ENCODE assay signal across 30 cellular contexts in the genomic region with DNA sequence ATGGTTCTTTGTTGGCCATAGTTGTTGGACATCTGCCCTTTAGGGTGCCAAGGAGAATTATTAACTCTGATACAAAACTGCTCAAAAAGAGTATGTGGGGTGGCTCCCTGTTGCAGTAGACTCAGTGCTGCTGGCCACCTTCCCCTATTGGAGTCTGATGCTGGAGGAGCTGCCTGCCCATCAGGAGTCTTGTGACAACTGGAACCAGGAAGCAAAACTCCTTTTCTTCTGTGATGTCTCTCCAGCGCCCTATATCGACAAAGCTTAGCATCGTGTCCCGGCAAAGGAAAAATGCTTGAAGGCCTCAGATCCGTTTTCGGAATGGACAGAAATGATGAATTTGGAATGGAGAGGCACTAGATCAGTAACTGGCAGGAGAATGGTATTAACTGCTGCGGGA. TPM values are rescaled to one million over a fixed set of nuclear protein-coding genes. Genes with fewer than 3 reads are reported as not detected.
A peak's percentile ranks its signal among the peaks of the same experiment; 100 is the strongest.
DNase-seq lines count a peak whose midpoint lies in the region; ATAC-seq and TF ChIP-seq lines count a peak whose summit lies in the region.
"Had no signal": no experiment of that assay in that cellular context is flagged by ENCODE, and none has a peak within 500 bp of the region (broad histone marks: within the 10 kb centered on the region; RNA-seq: fewer than 3 reads in every experiment).

No MANE protein-coding gene starts in this region.

- H3K27me3 Mint-ChIP-seq in natural killer cell (ENCODE audit: low read depth in 2 of 2) (no peaks in the 10 kb centered on the region), type B pancreatic cell (no peaks in the 10 kb centered on the region)
- no peaks in the 10 kb centered on the region for H3K27me3 Mint-ChIP-seq in natural killer cell treated with Interleukin-12 subunit alpha and Interleukin-12 subunit beta and Interleukin-15 and Interleukin-18, amount 100 ng/mL, for 72 hours
- H3K27me3 Mint-ChIP-seq: CD8-positive, alpha-beta memory T cell; dendritic cell treated with granulocyte-macrophage colony-stimulating factor and Interleukin-4, amounts not matched to agents 40 ng/mL and 50 ng/mL, for 4 days had no signal

- H3K36me3 Mint-ChIP-seq in natural killer cell (no peaks in the 10 kb centered on the region), type B pancreatic cell (peaks cover 30% of the 10 kb centered on the region)
- peaks cover 6% of the 10 kb centered on the region for H3K36me3 Mint-ChIP-seq in natural killer cell treated with Interleukin-12 subunit alpha and Interleukin-12 subunit beta and Interleukin-15 and Interleukin-18, amount 100 ng/mL, for 72 hours

- H3K27ac ChIP-seq in neutrophil, result peak overlapping the region; percentile 5
- H3K27ac ChIP-seq: body of pancreas, esophagus muscularis mucosa, psoas muscle, sigmoid colon, SJCRH30 had no signal

- H3K36me3 ChIP-seq in neutrophil, result peaks cover 16% of the 10 kb centered on the region
- H3K36me3 ChIP-seq: sigmoid colon had no signal

- DNase-seq in natural killer cell (no peak), foreskin melanocyte (peak; percentile 60), type B pancreatic cell (ENCODE audit: extremely low spot score, unreplicated experiment) (no peak), AML-193 (lab: John Stamatoyannopoulos, UW) (no peak), amniotic stem cell (lab: John Stamatoyannopoulos, UW) (no peak)
- DNase-seq in natural killer cell treated with Interleukin-12 subunit alpha and Interleukin-12 subunit beta and Interleukin-15 and Interleukin-18, amount 100 ng/mL, for 72 hours (ENCODE audit: low spot score), result no peak
- no peak for DNase-seq in stimulated activated naive CD4-positive, alpha-beta T cell treated with Interleukin-2 at 50 U/mL for 16 hours (lab: John Stamatoyannopoulos, UW)
- DNase-seq: activated CD4-positive, alpha-beta T cell treated with anti-CD3 and anti-CD28 coated beads, Interleukin-2, amount 50 U/mL, for 1 hour; activated naive CD4-positive, alpha-beta T cell treated with anti-CD3 and anti-CD28 coated beads for 36 hours; body of pancreas; CD8-positive, alpha-beta memory T cell; DMS153; H9; KBM-7; MG63; NCI-H1105; NCI-H187; NCI-H2171; NCI-H510A treated with DMSO at 0.1 percent for 48 hours; psoas muscle; RPMI8226; sigmoid colon; SJCRH30; stimulated activated CD4-positive, alpha-beta T cell treated with anti-CD3 and anti-CD28 coated beads, Interleukin-12 subunit alpha, Interleukin-12 subunit beta, amount 100 ng/mL, for 4 hours; stimulated activated CD4-positive, alpha-beta T cell treated with anti-CD3 and anti-CD28 coated beads, Interleukin-4, amount 100 ng/mL, for 1 hour had no signal

- H3K27me3 ChIP-seq in neutrophil, result no peaks in the 10 kb centered on the region
- H3K27me3 ChIP-seq: body of pancreas, esophagus muscularis mucosa, MG63, sigmoid colon, SJCRH30 had no signal

- intact Hi-C loops in natural killer cell (cut with micrococcal nuclease), result no loop called here

- H3K4me3 ChIP-seq in neutrophil (ENCODE audit: low read depth in 1 of 2, low read length in 1 of 2), result no peak overlapping the region
- H3K4me3 ChIP-seq: body of pancreas, esophagus muscularis mucosa, MG63, psoas muscle, sigmoid colon, SJCRH30 had no signal

- ATAC-seq in natural killer cell, result no peak
- ATAC-seq in natural killer cell treated with Interleukin-12 subunit alpha and Interleukin-12 subunit beta and Interleukin-15 and Interleukin-18, amount 100 ng/mL, for 72 hours, result no peak
- ATAC-seq: body of pancreas, psoas muscle, WTC11 had no signal

- no peaks in the 10 kb centered on the region for H3K9me3 ChIP-seq in neutrophil
- H3K9me3 ChIP-seq: body of pancreas, esophagus muscularis mucosa, MG63, psoas muscle, sigmoid colon, SJCRH30 had no signal

- H3K4me3 Mint-ChIP-seq in natural killer cell (no peak overlapping the region), type B pancreatic cell (no peak overlapping the region)
- no peak overlapping the region for H3K4me3 Mint-ChIP-seq in natural killer cell treated with Interleukin-12 subunit alpha and Interleukin-12 subunit beta and Interleukin-15 and Interleukin-18, amount 100 ng/mL, for 72 hours
- H3K4me3 Mint-ChIP-seq: activated naive CD4-positive, alpha-beta T cell treated with anti-CD3 and anti-CD28 coated beads for 36 hours; activated T-helper 1 cell treated with anti-CD3 and anti-CD28 coated beads, Interleukin-12 subunit alpha, Interleukin-12 subunit beta, Interleukin-2, Interleukin-4 antibody, amounts not matched to agents 30 ng/mL and 10 ng/mL and 1 ng/mL, durations not matched to agents 14 hours and 24 hours and 36 hours; CD8-positive, alpha-beta memory T cell; dendritic cell treated with granulocyte-macrophage colony-stimulating factor and Interleukin-4, amounts not matched to agents 40 ng/mL and 50 ng/mL, for 4 days; H9; WTC11 had no signal

- peak overlapping the region; percentile 9 to 44 for H3K27ac Mint-ChIP-seq in natural killer cell
- no peak overlapping the region for H3K27ac Mint-ChIP-seq in natural killer cell treated with Interleukin-12 subunit alpha and Interleukin-12 subunit beta and Interleukin-15 and Interleukin-18, amount 100 ng/mL, for 72 hours
- H3K27ac Mint-ChIP-seq in type B pancreatic cell, result no peak overlapping the region
- H3K27ac Mint-ChIP-seq: activated naive CD4-positive, alpha-beta T cell treated with anti-CD3 and anti-CD28 coated beads for 36 hours; activated T-helper 1 cell treated with anti-CD3 and anti-CD28 coated beads, Interleukin-12 subunit alpha, Interleukin-12 subunit beta, Interleukin-2, Interleukin-4 antibody, amounts not matched to agents 30 ng/mL and 10 ng/mL and 1 ng/mL, durations not matched to agents 14 hours and 24 hours and 36 hours; dendritic cell treated with granulocyte-macrophage colony-stimulating factor and Interleukin-4, amounts not matched to agents 40 ng/mL and 50 ng/mL, for 4 days; WTC11 had no signal

- H3K9me3 Mint-ChIP-seq in natural killer cell (no peaks in the 10 kb centered on the region), type B pancreatic cell (no peaks in the 10 kb centered on the region)
- no peaks in the 10 kb centered on the region for H3K9me3 Mint-ChIP-seq in natural killer cell treated with Interleukin-12 subunit alpha and Interleukin-12 subunit beta and Interleukin-15 and Interleukin-18, amount 100 ng/mL, for 72 hours
- H3K9me3 Mint-ChIP-seq: activated T-helper 1 cell treated with anti-CD3 and anti-CD28 coated beads, Interleukin-12 subunit alpha, Interleukin-12 subunit beta, Interleukin-2, Interleukin-4 antibody, amounts not matched to agents 30 ng/mL and 10 ng/mL and 1 ng/mL, durations not matched to agents 14 hours and 24 hours and 36 hours; CD8-positive, alpha-beta memory T cell; dendritic cell treated with granulocyte-macrophage colony-stimulating factor and Interleukin-4, amounts not matched to agents 40 ng/mL and 50 ng/mL, for 4 days had no signal

- H3K4me1 Mint-ChIP-seq in natural killer cell (peaks cover 20 to 36% of the 10 kb centered on the region in 2 donors), type B pancreatic cell (ENCODE audit: unreplicated experiment) (no peaks in the 10 kb centered on the region)
- H3K4me1 Mint-ChIP-seq in natural killer cell treated with Interleukin-12 subunit alpha and Interleukin-12 subunit beta and Interleukin-15 and Interleukin-18, amount 100 ng/mL, for 72 hours (ENCODE audit: low read depth in 2 of 2), result peaks cover 20% of the 10 kb centered on the region in 2 donors
- H3K4me1 Mint-ChIP-seq: H9, WTC11 had no signal

- H3K4me1 ChIP-seq in neutrophil (ENCODE audit: control insufficient read depth in 1 of 2, insufficient read depth in 1 of 2, low read depth in 1 of 2, low read length in 1 of 2), result no peaks in the 10 kb centered on the region
- H3K4me1 ChIP-seq: body of pancreas, SJCRH30 had no signal

- no peak for TF ChIP-seq CTCF in natural killer cell (IDR thresholded peaks at IDR 0.05)
- no peak for TF ChIP-seq CTCF in neutrophil (IDR thresholded peaks at IDR 0.05)
- TF ChIP-seq CTCF in type B pancreatic cell (conservative IDR thresholded peaks at IDR 0.05), result no peak

RNA-seq across cellular contexts. Expression of a gene that starts 23.5 kb away (rescaled TPM):
- total RNA-seq in natural killer cell (10 to 100 TPM; 64.5 to 68.6 (median 66.4) TPM), type B pancreatic cell (ENCODE audit: low replicate concordance) (56.8 and 58.6 TPM in 2 replicates)
- total RNA-seq in natural killer cell treated with Interleukin-12 subunit alpha and Interleukin-12 subunit beta and Interleukin-15 and Interleukin-18, amount 100 ng/mL, for 72 hours, result 10 to 100 TPM; 70.1 to 83.3 TPM

RNA-seq across cellular contexts. Expression of a gene that starts 51.0 kb away (rescaled TPM):
- total RNA-seq in natural killer cell, result 10 to 100 TPM; 23.9 to 31.8 (median 24.2) TPM
- total RNA-seq in natural killer cell treated with Interleukin-12 subunit alpha and Interleukin-12 subunit beta and Interleukin-15 and Interleukin-18, amount 100 ng/mL, for 72 hours, result 10 to 100 TPM; 28.1 to 33.6 TPM
- 20.0 and 26.9 TPM in 2 replicates for total RNA-seq in type B pancreatic cell (ENCODE audit: low replicate concordance)

RNA-seq across cellular contexts. Expression of a gene that starts 51.1 kb away (rescaled TPM):
- total RNA-seq in natural killer cell, result 1 to 10 TPM in 2 of 3 donors, under 1 TPM in 1; 0.92 to 1.8 (median 1.1) TPM
- total RNA-seq in natural killer cell treated with Interleukin-12 subunit alpha and Interleukin-12 subunit beta and Interleukin-15 and Interleukin-18, amount 100 ng/mL, for 72 hours, result 1 to 10 TPM; 2.3 to 4.2 TPM
- total RNA-seq in type B pancreatic cell (ENCODE audit: low replicate concordance), result 1.1 and 4.5 TPM in 2 replicates

Comparison
In these comparisons a context has a peak if more than half of its experiments do, and no peak if none do; other contexts are left out.
1. H3K27ac Mint-ChIP-seq: peak in natural killer cell (2 of 2); none in natural killer cell treated with Interleukin-12 subunit alpha and Interleukin-12 subunit beta and Interleukin-15 and Interleukin-18, amount 100 ng/mL, for 72 hours (0 of 2) and type B pancreatic cell (single experiment).